ENCODE assay signal across 7 cellular contexts in the genomic region with DNA sequence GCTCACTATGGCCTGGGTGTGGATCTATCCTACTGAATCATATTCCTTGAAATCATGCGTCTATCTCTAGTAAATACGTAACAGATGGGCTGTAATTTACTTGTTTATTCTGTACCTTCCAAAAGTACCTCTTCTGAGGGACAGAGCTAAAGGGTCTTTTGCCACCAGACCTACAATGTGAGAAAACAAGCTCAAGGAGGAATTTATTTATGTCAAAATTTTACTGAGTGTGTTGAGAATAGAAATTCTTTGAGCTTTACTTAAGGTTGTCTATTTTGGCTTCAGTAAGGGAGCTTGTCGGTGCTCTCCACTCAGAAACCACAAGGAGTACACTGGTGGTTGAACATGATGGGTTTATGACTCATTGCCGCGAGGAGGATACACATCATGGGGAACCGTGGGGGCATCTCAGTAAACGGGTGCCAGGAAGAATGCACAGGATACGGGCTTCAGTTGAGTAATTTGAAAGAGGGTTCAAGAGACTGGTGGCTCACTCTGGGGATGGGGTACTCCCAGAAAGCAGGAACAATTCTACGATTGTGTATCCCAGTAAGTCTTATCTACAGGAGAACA. TPM values are rescaled to one million over a fixed set of nuclear protein-coding genes. Genes with fewer than 3 reads are reported as not detected.
DNase-seq lines count a peak whose midpoint lies in the region; ATAC-seq and TF ChIP-seq lines count a peak whose summit lies in the region.

No MANE protein-coding gene starts in this region.

- no peak overlapping the region for H3K23ac ChIP-seq in neuronal stem cell (ENCODE audit: low read depth, low read length, poor library complexity)

- no peak overlapping the region for H2BK12ac ChIP-seq in neuronal stem cell (ENCODE audit: low read length)

- no peak overlapping the region for H4K91ac ChIP-seq in neuronal stem cell (ENCODE audit: low read depth, low read length, poor library complexity)

- no peak overlapping the region for H3K27ac ChIP-seq in neural cell (ENCODE audit: low read length)
- H3K27ac ChIP-seq in neuronal stem cell (replicated peaks; ENCODE audit: low read length) = no peak overlapping the region

- no peak for TF ChIP-seq CTCF in neural cell (IDR thresholded peaks at IDR 0.05; ENCODE audit: poor library complexity, severe bottlenecking)

- DNase-seq in NCI-H510A treated with DMSO at 0.1 percent for 48 hours (lab: John Stamatoyannopoulos, UW) (peak; percentile 24), erythroblast (lab: John Stamatoyannopoulos, UW) (no peak), neuronal stem cell (ENCODE audit: low spot score) (no peak), NCI-H2081 treated with DMSO at 0.1 percent for 48 hours (lab: John Stamatoyannopoulos, UW) (no peak)

- H3K79me2 ChIP-seq in neural cell (replicated peaks; ENCODE audit: insufficient read depth, low read length) = peaks cover 61% of the 10 kb centered on the region

- no peak overlapping the region for H2AK5ac ChIP-seq in neuronal stem cell (ENCODE audit: low read depth, low read length)

- H3K14ac ChIP-seq in neuronal stem cell (ENCODE audit: low read length) = no peak overlapping the region

- TF ChIP-seq EP300 in neural cell (conservative IDR thresholded peaks at IDR 0.05; ENCODE audit: poor library complexity, severe bottlenecking) = no peak

- TF ChIP-seq POLR2A in erythroblast (IDR thresholded peaks at IDR 0.05; ENCODE audit: low read length) = no peak

- H3K18ac ChIP-seq in neuronal stem cell (ENCODE audit: low read length) = no peak overlapping the region

- H3K4me2 ChIP-seq in neural cell (ENCODE audit: low read length) (no peak overlapping the region), neuronal stem cell (ENCODE audit: insufficient read depth, low read length, poor library complexity, severe bottlenecking) (no peak overlapping the region)

- ATAC-seq in GM18907 (IDR thresholded peaks at IDR 0.05; ENCODE audit: unreplicated experiment) (peak; percentile 93), HG02678 (IDR thresholded peaks at IDR 0.05; ENCODE audit: unreplicated experiment) (peak; percentile 83)

- H4K8ac ChIP-seq in neuronal stem cell (ENCODE audit: low read depth, low read length) = no peak overlapping the region

- H3K9ac ChIP-seq in neural cell (ENCODE audit: low read length) = no peak overlapping the region
- no peak overlapping the region for H3K9ac ChIP-seq in neuronal stem cell (ENCODE audit: low read depth, low read length, poor library complexity)

- no peaks in the 10 kb centered on the region for H3K36me3 ChIP-seq in neural cell (ENCODE audit: insufficient read depth, low read length)
- no peaks in the 10 kb centered on the region for H3K36me3 ChIP-seq in neuronal stem cell (replicated peaks in 1 of 2; ENCODE audit: control insufficient read depth in 2 of 2, insufficient read depth in 2 of 2, low read length in 2 of 2)

- H3F3A ChIP-seq in neural cell (ENCODE audit: insufficient read depth, low read length, poor library complexity, severe bottlenecking) = peaks cover 8% of the 10 kb centered on the region

- H3K27me3 ChIP-seq in neural cell (ENCODE audit: insufficient read depth, low read depth, low read length) = peaks cover 4% of the 10 kb centered on the region
- no peaks in the 10 kb centered on the region for H3K27me3 ChIP-seq in neuronal stem cell (ENCODE audit: control insufficient read depth in 3 of 3, insufficient read depth in 3 of 3, low read depth in 1 of 3, low read length in 3 of 3)

- peaks cover 3 to 9% of the 10 kb centered on the region in 2 donors for H3K4me1 ChIP-seq in neuronal stem cell (ENCODE audit: control insufficient read depth in 2 of 2, insufficient read depth in 1 of 2, low read depth in 1 of 2, low read length in 2 of 2)

- H3K9me2 ChIP-seq in neural cell (ENCODE audit: insufficient read depth, low read length) = no peaks in the 10 kb centered on the region

- no peaks in the 10 kb centered on the region for H3K79me1 ChIP-seq in neuronal stem cell (ENCODE audit: low read depth, low read length)

- H4K20me1 ChIP-seq in neural cell (ENCODE audit: insufficient read depth) = no peaks in the 10 kb centered on the region

- H2BK5ac ChIP-seq in neuronal stem cell (ENCODE audit: low read length) = no peak overlapping the region

- H3K9me3 ChIP-seq in neural cell (ENCODE audit: low read length) = no peaks in the 10 kb centered on the region
- H3K9me3 ChIP-seq in neuronal stem cell (replicated peaks in 1 of 2; ENCODE audit: control insufficient read depth in 2 of 2, insufficient read depth in 1 of 2, low read depth in 1 of 2, low read length in 2 of 2) = no peaks in the 10 kb centered on the region

- no peak overlapping the region for H2AFZ ChIP-seq in neural cell (ENCODE audit: low read depth, low read length)
- no peak overlapping the region for H2AFZ ChIP-seq in neuronal stem cell (ENCODE audit: low read length)

- no peak for TF ChIP-seq RAD21 in neural cell (conservative IDR thresholded peaks at IDR 0.05)

- H3K4me3 ChIP-seq in neural cell (ENCODE audit: low read length) (peak overlapping the region; percentile 67), neuronal stem cell (ENCODE audit: low read length in 2 of 2) (no peak overlapping the region)

- H2BK15ac ChIP-seq in neuronal stem cell (ENCODE audit: low read length) = no peak overlapping the region

- no CpG with 5 or more reads among the region's 9 CpGs for WGBS in neuronal stem cell (ENCODE audit: extremely low coverage in 2 of 2, insufficient read length in 2 of 2, insufficient replicate concordance in 1 of 2), 2 donors

- H3K4ac ChIP-seq in neuronal stem cell (ENCODE audit: low read length) = no peak overlapping the region

- H2BK120ac ChIP-seq in neuronal stem cell (ENCODE audit: low read depth, low read length) = no peak overlapping the region

TF ChIP-seq in neural cell, 6 proteins besides CTCF, POLR2A, EP300 and RAD21:
- no peak for TF ChIP-seq SMC3 (conservative IDR thresholded peaks at IDR 0.05; ENCODE audit: poor library complexity)
- no peak for TF ChIP-seq MXI1 (conservative IDR thresholded peaks at IDR 0.05; ENCODE audit: poor library complexity, severe bottlenecking)
- no peak for TF ChIP-seq POLR2AphosphoS5 (IDR thresholded peaks at IDR 0.05)
- no peak for TF ChIP-seq EZH2 (IDR thresholded peaks at IDR 0.05; ENCODE audit: borderline replicate concordance, insufficient read depth, low read length, poor library complexity, severe bottlenecking)
- no peak for TF ChIP-seq REST (IDR thresholded peaks at IDR 0.05; ENCODE audit: borderline replicate concordance)
- no peak for TF ChIP-seq TAF1 (IDR thresholded peaks at IDR 0.05; ENCODE audit: low read depth)

RNA-seq across cellular contexts. Expression of gene ANK2, which starts 3.0 kb away (rescaled TPM):
- 52.0 and 54.8 TPM in 2 replicates for polyA plus RNA-seq in neural cell
- polyA minus RNA-seq in neural cell = 225 and 296 TPM in 2 replicates
- 11.4 TPM for polyA plus RNA-seq in neuronal stem cell (2013, experiment 1 of 2)
- 11.6 TPM for polyA plus RNA-seq in neuronal stem cell (2013, experiment 2 of 2)
